In the genomic region with DNA sequence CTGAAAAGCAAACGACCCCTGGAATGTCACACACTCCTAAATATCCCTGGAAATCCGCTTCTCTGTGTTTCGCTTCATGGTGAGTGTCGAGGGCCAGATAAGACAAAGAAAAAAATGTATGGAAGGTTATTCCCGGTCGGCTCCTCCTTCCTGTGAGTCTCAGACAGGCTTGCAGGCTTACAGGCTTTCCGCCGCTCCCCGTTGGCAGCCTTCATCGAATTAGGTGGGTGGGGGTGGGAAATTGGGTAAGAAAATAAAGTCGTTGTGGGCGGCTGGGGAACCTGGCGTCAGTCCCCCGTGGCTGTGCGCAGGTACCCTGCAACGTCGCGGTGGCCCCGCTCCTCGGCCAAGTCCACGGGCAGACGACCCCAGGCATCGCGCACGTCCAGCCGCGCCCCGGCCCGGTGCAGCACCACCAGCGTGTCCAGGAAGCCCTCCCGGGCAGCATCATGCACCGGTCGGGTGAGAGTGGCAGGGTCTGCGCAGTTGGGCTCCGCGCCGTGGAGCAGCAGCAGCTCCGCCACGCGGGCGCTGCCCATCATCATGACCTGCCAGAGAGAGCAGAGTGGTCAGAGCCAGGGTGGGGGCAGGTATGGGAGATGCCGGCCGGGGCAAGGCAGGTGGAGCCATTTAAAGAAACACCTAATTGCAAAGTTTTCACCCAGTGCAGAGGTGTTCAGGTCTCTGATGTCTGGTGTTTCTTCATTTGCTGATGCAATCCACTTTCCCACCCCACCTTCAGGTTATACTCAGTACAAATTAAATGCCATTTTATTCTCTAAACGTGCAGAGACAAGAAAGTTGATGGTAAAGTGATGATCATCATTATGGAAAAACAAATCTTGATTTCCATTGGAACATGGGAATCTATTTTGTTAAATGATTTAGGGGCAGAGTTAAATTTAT, we compare ENCODE assay signal across 11 cellular contexts. TPM values are rescaled to one million over a fixed set of nuclear protein-coding genes. Genes with fewer than 3 reads are reported as not detected.
DNase-seq lines count a peak whose midpoint lies in the region; ATAC-seq and TF ChIP-seq lines count a peak whose summit lies in the region.
"Had no signal": no experiment of that assay in that cellular context is flagged by ENCODE, and none has a peak within 500 bp of the region (broad histone marks: within the 10 kb centered on the region; RNA-seq: fewer than 3 reads in every experiment).

No MANE protein-coding gene starts in this region.

- in situ Hi-C loops in gastrocnemius medialis (cut with MboI; ENCODE audit: low sequenced_read_pairs in 4 of 4), result loop anchor here (5.0 to 25.0 kb wide), 5 partner anchors 106 to 231 kb away; a partner anchor contains a TSS

- H3K4me2 ChIP-seq in mesendoderm (ENCODE audit: low read length) (peak overlapping the region; percentile 42), Karpas-422 (ENCODE audit: low read depth, low read length, poor library complexity, severe bottlenecking) (no peak overlapping the region)

- peak; percentile 53 for DNase-seq in BE2C
- no peak for DNase-seq in colonic mucosa
- peak; percentile 87 for DNase-seq in mesendoderm
- DNase-seq in omental fat pad (ENCODE audit: low spot score), result no peak
- no peak for DNase-seq in iPS-NIHi11 (ENCODE audit: low spot score)
- no peak for DNase-seq in gastrocnemius medialis
- DNase-seq in Karpas-422, result no peak
- DNase-seq: DMS 273 treated with DMSO at 0.1 percent for 48 hours, NCI-H446 treated with DMSO at 0.1 percent for 48 hours, uterus had no signal

- H3K4me3 ChIP-seq in BE2C (ENCODE audit: low read depth, low read length), result peak overlapping the region; percentile 69
- peak overlapping the region; percentile 35 for H3K4me3 ChIP-seq in HUES64 (ENCODE audit: low read length)
- H3K4me3 ChIP-seq in colonic mucosa, result peak overlapping the region; percentile 57
- no peak overlapping the region for H3K4me3 ChIP-seq in mesendoderm (ENCODE audit: low read length)
- no peak overlapping the region for H3K4me3 ChIP-seq in gastrocnemius medialis
- H3K4me3 ChIP-seq in Karpas-422 (ENCODE audit: low read length), result no peak overlapping the region
- H3K4me3 ChIP-seq: uterus had no signal

- no peak overlapping the region for H3K4ac ChIP-seq in mesendoderm (ENCODE audit: low read depth, low read length)

- H3K18ac ChIP-seq in mesendoderm (ENCODE audit: low read length), result no peak overlapping the region

- H3K27ac ChIP-seq in HUES64 (ENCODE audit: low read depth, low read length) (no peak overlapping the region), colonic mucosa (no peak overlapping the region), mesendoderm (ENCODE audit: low read depth, low read length) (no peak overlapping the region), gastrocnemius medialis (no peak overlapping the region), Karpas-422 (ENCODE audit: low read length) (no peak overlapping the region)
- H3K27ac ChIP-seq: uterus had no signal

- no peaks in the 10 kb centered on the region for H3K9me3 ChIP-seq in BE2C
- H3K9me3 ChIP-seq in HUES64 (ENCODE audit: insufficient read depth, low read depth, low read length), result no peaks in the 10 kb centered on the region
- H3K9me3 ChIP-seq in colonic mucosa, result no peaks in the 10 kb centered on the region
- no peaks in the 10 kb centered on the region for H3K9me3 ChIP-seq in gastrocnemius medialis
- no peaks in the 10 kb centered on the region for H3K9me3 ChIP-seq in Karpas-422 (ENCODE audit: low read length)
- H3K9me3 ChIP-seq: uterus had no signal

- H4K5ac ChIP-seq in mesendoderm (ENCODE audit: low read length), result no peak overlapping the region

- intact Hi-C loops in colonic mucosa (cut with DNase I) (loop anchor here (5.0 to 10.0 kb wide), 3 partner anchors 39 to 229 kb away; no protein-coding TSS in a partner anchor), gastrocnemius medialis (cut with DNase I; ENCODE audit: low total_unique reads) (no loop called here)

- no peaks in the 10 kb centered on the region for H3K9me2 ChIP-seq in Karpas-422 (replicated peaks; ENCODE audit: insufficient read depth, low read length)

- no peak overlapping the region for H2BK120ac ChIP-seq in mesendoderm (ENCODE audit: low read depth, low read length)

- H3K4me1 ChIP-seq in BE2C (no peaks in the 10 kb centered on the region), HUES64 (ENCODE audit: insufficient read depth, low read length) (peaks cover 13% of the 10 kb centered on the region; the same call in 1 of the 2 replicates), colonic mucosa (no peaks in the 10 kb centered on the region), mesendoderm (ENCODE audit: control insufficient read depth, low read depth, low read length) (peaks cover 2% of the 10 kb centered on the region), gastrocnemius medialis (peaks cover 15 to 20% of the 10 kb centered on the region in 2 donors), Karpas-422 (ENCODE audit: low read length) (peaks cover 57% of the 10 kb centered on the region)
- H3K4me1 ChIP-seq: uterus had no signal

- H2AFZ ChIP-seq in Karpas-422 (ENCODE audit: low read length), result no peak overlapping the region

- no peak for ATAC-seq in omental fat pad (ENCODE audit: low FRiP score)
- ATAC-seq in gastrocnemius medialis, result no peak

- no peak overlapping the region for H3K23ac ChIP-seq in mesendoderm (ENCODE audit: low read length)

- H3K79me1 ChIP-seq in mesendoderm (ENCODE audit: low read length), result no peaks in the 10 kb centered on the region

- H3K9ac ChIP-seq in HUES64 (ENCODE audit: low read depth, low read length) (no peak overlapping the region), colonic mucosa (ENCODE audit: low read depth in 2 of 2, low read length in 2 of 2) (no peak overlapping the region), mesendoderm (ENCODE audit: low read length) (peak overlapping the region; percentile 33), Karpas-422 (ENCODE audit: low read length) (no peak overlapping the region)

- TF ChIP-seq CTCF in BE2C (IDR thresholded peaks at IDR 0.05; ENCODE audit: low read depth, low read length) (0 out of 2 replicates have a peak, but pooled peaks have one; percentile 6), colonic mucosa (IDR thresholded peaks at IDR 0.05) (no peak), omental fat pad (IDR thresholded peaks at IDR 0.05) (no peak), gastrocnemius medialis (IDR thresholded peaks at IDR 0.05 in 4 of 5, conservative IDR thresholded peaks at IDR 0.05 in 1 of 5) (no peak)

- no peak overlapping the region for H2AK5ac ChIP-seq in mesendoderm (ENCODE audit: low read length)

- no peak overlapping the region for H4K8ac ChIP-seq in mesendoderm (ENCODE audit: low read depth, low read length)

- H3K56ac ChIP-seq in mesendoderm (ENCODE audit: low read length), result peak overlapping the region; percentile 17

- no peaks in the 10 kb centered on the region for H3K36me3 ChIP-seq in BE2C
- no peaks in the 10 kb centered on the region for H3K36me3 ChIP-seq in HUES64 (ENCODE audit: insufficient read depth, low read length)
- no peaks in the 10 kb centered on the region for H3K36me3 ChIP-seq in colonic mucosa
- H3K36me3 ChIP-seq in mesendoderm (ENCODE audit: control insufficient read depth, insufficient read depth, low read length), result no peaks in the 10 kb centered on the region
- peaks cover 0 to 8% of the 10 kb centered on the region in 2 donors for H3K36me3 ChIP-seq in gastrocnemius medialis
- H3K36me3 ChIP-seq in Karpas-422 (ENCODE audit: insufficient read depth, low read length), result no peaks in the 10 kb centered on the region
- H3K36me3 ChIP-seq: uterus had no signal

- H2BK5ac ChIP-seq in mesendoderm (ENCODE audit: low read length), result no peak overlapping the region

- TF ChIP-seq POLR2A in gastrocnemius medialis (IDR thresholded peaks at IDR 0.05), result no peak

- H3K79me2 ChIP-seq in mesendoderm (ENCODE audit: control insufficient read depth, insufficient read depth, low read length) (no peaks in the 10 kb centered on the region), Karpas-422 (ENCODE audit: low read length) (peaks cover 82% of the 10 kb centered on the region)

- no peaks in the 10 kb centered on the region for H3K27me3 ChIP-seq in BE2C
- H3K27me3 ChIP-seq in HUES64 (ENCODE audit: insufficient read depth, low read length), result peaks cover 95% of the 10 kb centered on the region
- H3K27me3 ChIP-seq in colonic mucosa, result peaks cover 21% of the 10 kb centered on the region
- H3K27me3 ChIP-seq in mesendoderm (ENCODE audit: insufficient read depth, low read length, poor library complexity), result peaks cover 12% of the 10 kb centered on the region
- peaks cover 0 to 29% (median 0%) of the 10 kb centered on the region in 3 donors for H3K27me3 ChIP-seq in gastrocnemius medialis
- H3K27me3 ChIP-seq in Karpas-422 (ENCODE audit: low read length), result no peaks in the 10 kb centered on the region

- H2BK15ac ChIP-seq in mesendoderm (replicated peaks; ENCODE audit: low read depth), result no peak overlapping the region

- 2% methylated on average over 44 of the region's 44 CpGs for WGBS in HUES64
- WGBS in mesendoderm (ENCODE audit: extremely low coverage, insufficient coverage, low lambda C conversion rate), result no CpG with 5 or more reads among the region's 44 CpGs

- no peaks in the 10 kb centered on the region for H4K20me1 ChIP-seq in Karpas-422 (ENCODE audit: insufficient read depth, low read depth, low read length)

RNA-seq across cellular contexts. Expression of a gene that starts 3.2 kb away (rescaled TPM):
- 3.7 TPM for polyA plus RNA-seq in BE2C (2012; ENCODE audit: insufficient read depth, insufficient read length, low read depth)
- 0.40 TPM for polyA plus RNA-seq in HUES64 (2013, experiment 1 of 2)
- 0.51 TPM for polyA plus RNA-seq in HUES64 (2013, experiment 2 of 2)
- total RNA-seq in colonic mucosa (10 to 100 TPM; 57.0 to 76.6 TPM), omental fat pad (10 to 100 TPM; 17.0 to 84.7 (median 34.9) TPM), gastrocnemius medialis (10 to 100 TPM in 3 of 4 donors, 1 to 10 TPM in 1; 4.5 to 25.1 (median 15.6) TPM)
- 1.0 TPM for polyA plus RNA-seq in mesendoderm (2013, experiment 1 of 2)
- 1.3 TPM for polyA plus RNA-seq in mesendoderm (2013, experiment 2 of 2)
- 2.0 and 4.3 TPM in 2 replicates for total RNA-seq in Karpas-422 (2014; rRNA removed; shearing (Covaris generic); ENCODE audit: low replicate concordance)

RNA-seq across cellular contexts. Expression of a gene that starts 11.4 kb away (rescaled TPM):
- polyA plus RNA-seq in BE2C (2012; ENCODE audit: insufficient read depth, insufficient read length, low read depth), result not detected
- not detected for polyA plus RNA-seq in HUES64 (2013, experiment 1 of 2)
- not detected for polyA plus RNA-seq in HUES64 (2013, experiment 2 of 2)
- total RNA-seq in colonic mucosa (10 to 100 TPM; 39.7 to 73.7 TPM), omental fat pad (under 1 TPM in 2 of 4 donors, not detected in 2; 0.72 to 0.93 TPM), gastrocnemius medialis (under 1 TPM in 1 of 4 donors, not detected in 3; 0.46 TPM)
- 0.10 TPM for polyA plus RNA-seq in mesendoderm (2013, experiment 1 of 2)
- polyA plus RNA-seq in mesendoderm (2013, experiment 2 of 2), result 0.06 TPM
- 14.5 and 35.3 TPM in 2 replicates for total RNA-seq in Karpas-422 (2014; rRNA removed; shearing (Covaris generic); ENCODE audit: low replicate concordance)

RNA-seq across cellular contexts. Expression of a gene that starts 11.8 kb away (rescaled TPM):
- polyA plus RNA-seq in BE2C (2012; ENCODE audit: insufficient read depth, insufficient read length, low read depth), result 128 TPM
- 0.35 TPM for polyA plus RNA-seq in HUES64 (2013, experiment 1 of 2)
- not detected for polyA plus RNA-seq in HUES64 (2013, experiment 2 of 2)
- total RNA-seq in colonic mucosa (1 to 10 TPM; 1.3 to 2.9 TPM), omental fat pad (1 to 10 TPM in 2 of 4 donors, under 1 TPM in 2; 0.72 to 3.0 (median 1.8) TPM), gastrocnemius medialis (under 1 TPM in 2 of 4 donors, not detected in 2; 0.65 to 1.00 TPM)
- 1.2 TPM for polyA plus RNA-seq in mesendoderm (2013, experiment 1 of 2)
- polyA plus RNA-seq in mesendoderm (2013, experiment 2 of 2), result 1.2 TPM
- 88.7 and 254 TPM in 2 replicates for total RNA-seq in Karpas-422 (2014; rRNA removed; shearing (Covaris generic); ENCODE audit: low replicate concordance)

Comparison
In these comparisons a context has a peak if more than half of its experiments do, and no peak if none do; other contexts are left out.
1. DNase-seq: peak in BE2C (single experiment) and mesendoderm (single experiment); none in colonic mucosa (single experiment), omental fat pad (single experiment), iPS-NIHi11 (single experiment), gastrocnemius medialis (0 of 2) and Karpas-422 (single experiment).
2. H3K4me3 ChIP-seq: peak in BE2C (single experiment), HUES64 (single experiment) and colonic mucosa (single experiment); none in mesendoderm (single experiment), gastrocnemius medialis (0 of 4) and Karpas-422 (single experiment).
3. RNA of a gene that starts 11.8 kb away (total RNA-seq): 88.7 to 254 TPM in Karpas-422; 1.3 to 2.9 TPM in colonic mucosa, 0.72 to 3.0 TPM in omental fat pad and 0.65 to 1.00 TPM in gastrocnemius medialis; every median in the first group is over 10 times any median in the second.